In the genomic region with DNA sequence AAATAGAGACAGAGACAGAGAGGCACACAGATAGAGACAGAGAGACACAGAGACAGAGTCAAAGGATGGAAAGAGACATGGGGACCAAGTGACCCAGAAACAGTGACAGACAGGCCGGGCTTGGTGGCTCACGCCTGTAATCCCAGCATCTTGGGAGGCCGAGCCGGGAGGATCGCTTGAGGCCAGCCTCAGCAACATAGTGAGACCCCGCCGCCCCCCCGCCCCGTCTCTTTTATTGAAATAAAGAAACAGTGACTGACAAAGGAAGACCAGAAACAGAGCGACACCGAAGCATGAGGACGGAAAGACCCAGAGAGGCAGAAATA, we compare ENCODE assay signal across 8 cellular contexts. TPM values are rescaled to one million over a fixed set of nuclear protein-coding genes. Genes with fewer than 3 reads are reported as not detected.
DNase-seq lines count a peak whose midpoint lies in the region; ATAC-seq and TF ChIP-seq lines count a peak whose summit lies in the region.

No MANE protein-coding gene starts in this region.

- H3K27ac ChIP-seq in WERI-Rb-1 (peak overlapping the region; percentile 86), gastroesophageal sphincter (peak overlapping the region in 3 of 4 donors; percentile 93 to 96 (median 96))

- H3K4me3 ChIP-seq in WERI-Rb-1 (ENCODE audit: low read depth, low read length) (peak overlapping the region; percentile 47), gastroesophageal sphincter (peak overlapping the region; percentile 15 to 99), retinal pigment epithelial cell (ENCODE audit: low read length) (peak overlapping the region; percentile 63)

- in situ Hi-C loops in GM13977 (cut with MboI; ENCODE audit: low pct_unique_long_range_greater_than_20kb, low sequenced_read_pairs, unreplicated experiment), result no loop called here

- H3K4me1 ChIP-seq in gastroesophageal sphincter, result peaks cover 0 to 43% (median 15%) of the 10 kb centered on the region in 3 donors

- no peak for DNase-seq in WERI-Rb-1
- no peak for DNase-seq in retinal pigment epithelial cell (ENCODE audit: low read depth)
- no peak for DNase-seq in DMS79 treated with DMSO at 0.1 percent for 48 hours (lab: John Stamatoyannopoulos, UW)
- DNase-seq in GM13977 (ENCODE audit: low spot score), result no peak
- DNase-seq in DMS53 treated with DMSO at 0.1 percent for 48 hours (lab: John Stamatoyannopoulos, UW; ENCODE audit: unreplicated experiment), result no peak

- H3K9me3 ChIP-seq in WERI-Rb-1 (ENCODE audit: severe bottlenecking) (no peaks in the 10 kb centered on the region), gastroesophageal sphincter (no peaks in the 10 kb centered on the region)

- TF ChIP-seq CTCF in WERI-Rb-1 (IDR thresholded peaks at IDR 0.05; ENCODE audit: low read depth, low read length), result no peak
- no peak for TF ChIP-seq CTCF in gastroesophageal sphincter (IDR thresholded peaks at IDR 0.05)
- TF ChIP-seq CTCF in retinal pigment epithelial cell (conservative IDR thresholded peaks at IDR 0.05; ENCODE audit: low read depth, low read length), result no peak
- TF ChIP-seq CTCF in GM13977 (IDR thresholded peaks at IDR 0.05; ENCODE audit: extremely low read depth, insufficient read depth, missing control alignments), result no peak

- 9 to 10% methylated on average over 2 to 12 of the region's 12 CpGs for WGBS in gastroesophageal sphincter (ENCODE audit: low coverage in 1 of 2), 2 donors

- H3K27me3 ChIP-seq in WERI-Rb-1 (ENCODE audit: insufficient read depth, low read depth, severe bottlenecking), result no peaks in the 10 kb centered on the region
- H3K27me3 ChIP-seq in gastroesophageal sphincter, result no peaks in the 10 kb centered on the region

- TF ChIP-seq EP300 in gastroesophageal sphincter (IDR thresholded peaks at IDR 0.05), result no peak

- H3K36me3 ChIP-seq in WERI-Rb-1 (no peaks in the 10 kb centered on the region), gastroesophageal sphincter (no peaks in the 10 kb centered on the region)

- ATAC-seq in GM18519 (IDR thresholded peaks at IDR 0.05; ENCODE audit: low FRiP score, unreplicated experiment), result peak; percentile 7
- no peak for ATAC-seq in gastroesophageal sphincter
- ATAC-seq in GM21717 (IDR thresholded peaks at IDR 0.05; ENCODE audit: unreplicated experiment), result no peak

- no peak for TF ChIP-seq POLR2A in gastroesophageal sphincter (IDR thresholded peaks at IDR 0.05)

RNA-seq across cellular contexts. Expression of gene NECTIN2, which starts 0.8 kb away (rescaled TPM):
- total RNA-seq in gastroesophageal sphincter, result 10 to 100 TPM; 27.6 to 47.8 (median 41.6) TPM

RNA-seq across cellular contexts. Expression of gene BCAM, which starts 36.3 kb away (rescaled TPM):
- total RNA-seq in gastroesophageal sphincter, result 10 to 100 TPM; 24.1 to 52.7 (median 36.9) TPM

RNA-seq across cellular contexts. Expression of gene TOMM40, which starts 45.8 kb away (rescaled TPM):
- total RNA-seq in gastroesophageal sphincter, result 10 to 100 TPM; 30.7 to 41.2 (median 33.7) TPM
